In the genomic region with DNA sequence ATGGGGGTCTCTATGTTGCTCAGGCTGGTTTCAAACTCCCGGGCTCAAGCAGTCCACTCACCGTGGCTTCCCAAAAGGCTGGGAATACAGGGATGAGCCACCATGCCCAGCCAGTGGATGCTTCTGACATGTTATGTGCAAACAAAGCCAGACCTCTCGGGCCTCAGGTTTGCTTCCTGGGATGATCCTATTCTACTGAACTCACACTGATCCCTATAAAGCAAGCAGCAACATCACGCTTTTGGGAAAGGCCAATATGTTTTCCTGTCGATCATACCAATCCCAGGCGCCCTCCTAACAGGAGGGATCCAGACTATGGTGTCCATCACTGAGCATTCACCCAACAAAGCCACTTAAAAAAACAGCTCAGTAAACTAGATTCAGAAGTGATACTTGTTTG, we compare ENCODE assay signal across 20 cellular contexts.
"Had no signal": no experiment of that assay in that cellular context is flagged by ENCODE, and none has a peak within 500 bp of the region (broad histone marks: within the 10 kb centered on the region; RNA-seq: fewer than 3 reads in every experiment).

No MANE protein-coding gene starts in this region.

- H3K9me3 Mint-ChIP-seq: activated CD4-positive, alpha-beta memory T cell treated with anti-CD3 and anti-CD28 coated beads, Interleukin-2, amount 10 ng/mL, durations not matched to agents 7 days and 5 days; activated CD4-positive, alpha-beta T cell treated with anti-CD3 and anti-CD28 coated beads, Interleukin-2, amount 10 ng/mL, durations not matched to agents 24 days and 14 days; activated naive CD8-positive, alpha-beta T cell treated with anti-CD3 and anti-CD28 coated beads, Interleukin-2, amount 10 ng/mL, durations not matched to agents 7 days and 5 days; activated T-helper 2 cell treated with anti-CD3 and anti-CD28 coated beads, Interferon-gamma antibody, Interleukin-2, Interleukin-4, amounts not matched to agents 10 μg/mL and 5 μg/mL and 100 μg/mL, durations not matched to agents 14 hours and 24 hours and 36 hours; type B pancreatic cell had no signal

- H3K27ac Mint-ChIP-seq: activated CD4-positive, alpha-beta memory T cell treated with anti-CD3 and anti-CD28 coated beads, Interleukin-2, amount 10 ng/mL, durations not matched to agents 7 days and 5 days; activated CD4-positive, alpha-beta T cell treated with anti-CD3 and anti-CD28 coated beads, Interleukin-2, amount 10 ng/mL, durations not matched to agents 24 days and 14 days; activated naive CD8-positive, alpha-beta T cell treated with anti-CD3 and anti-CD28 coated beads, Interleukin-2, amount 10 ng/mL, durations not matched to agents 7 days and 5 days; activated T-helper 2 cell treated with anti-CD3 and anti-CD28 coated beads, Interferon-gamma antibody, Interleukin-2, Interleukin-4, amounts not matched to agents 10 μg/mL and 5 μg/mL and 100 μg/mL, durations not matched to agents 14 hours and 24 hours and 36 hours; type B pancreatic cell had no signal

- ATAC-seq: activated CD4-positive, CD25-positive, alpha-beta regulatory T cell treated with anti-CD3 and anti-CD28 coated beads, Interleukin-2, amount 50 U/mL, for 24 hours; left lobe of liver; lower lobe of right lung had no signal

- H3K4me1 ChIP-seq: lower lobe of right lung, vagina had no signal

- H3K27ac ChIP-seq: lower lobe of right lung, spleen, thoracic aorta, vagina had no signal

- H3K4me3 ChIP-seq: lower lobe of right lung, spleen, thoracic aorta, vagina had no signal

- DNase-seq: activated CD4-positive, alpha-beta memory T cell treated with anti-CD3 and anti-CD28 coated beads, Interleukin-2, amount 10 ng/mL, durations not matched to agents 7 days and 5 days; activated CD4-positive, alpha-beta T cell treated with anti-CD3 and anti-CD28 coated beads, Interleukin-2, amount 10 ng/mL, durations not matched to agents 24 days and 14 days; activated naive CD4-positive, alpha-beta T cell; activated naive CD8-positive, alpha-beta T cell treated with anti-CD3 and anti-CD28 coated beads, Interleukin-2, amount 10 ng/mL, durations not matched to agents 7 days and 5 days; amniotic stem cell; cerebellar nuclear complex; foreskin melanocyte; lower lobe of right lung; naive B cell; spleen; stimulated activated CD4-positive, alpha-beta T cell treated with anti-CD3 and anti-CD28 coated beads, Interleukin-4, amount 100 ng/mL, for 1 hour; stimulated activated naive CD4-positive, alpha-beta T cell had no signal

- H3K27me3 ChIP-seq: spleen, vagina had no signal

- H3K4me1 Mint-ChIP-seq: neural crest cell had no signal

- H3K9me3 ChIP-seq: lower lobe of right lung, spleen, thoracic aorta, vagina had no signal

- H3K4me3 Mint-ChIP-seq: activated CD4-positive, alpha-beta memory T cell treated with anti-CD3 and anti-CD28 coated beads, Interleukin-2, amount 10 ng/mL, durations not matched to agents 7 days and 5 days; activated CD4-positive, alpha-beta T cell treated with anti-CD3 and anti-CD28 coated beads, Interleukin-2, amount 10 ng/mL, durations not matched to agents 24 days and 14 days; activated naive CD8-positive, alpha-beta T cell treated with anti-CD3 and anti-CD28 coated beads, Interleukin-2, amount 10 ng/mL, durations not matched to agents 7 days and 5 days; naive B cell; neural crest cell; type B pancreatic cell had no signal

- H3K27me3 Mint-ChIP-seq: activated CD4-positive, alpha-beta memory T cell treated with anti-CD3 and anti-CD28 coated beads, Interleukin-2, amount 10 ng/mL, durations not matched to agents 7 days and 5 days; activated CD4-positive, alpha-beta T cell treated with anti-CD3 and anti-CD28 coated beads, Interleukin-2, amount 10 ng/mL, durations not matched to agents 24 days and 14 days; activated naive CD8-positive, alpha-beta T cell treated with anti-CD3 and anti-CD28 coated beads, Interleukin-2, amount 10 ng/mL, durations not matched to agents 7 days and 5 days; naive B cell; type B pancreatic cell had no signal

- FAIRE-seq: bronchial epithelial cell had no signal
